In the genomic region with DNA sequence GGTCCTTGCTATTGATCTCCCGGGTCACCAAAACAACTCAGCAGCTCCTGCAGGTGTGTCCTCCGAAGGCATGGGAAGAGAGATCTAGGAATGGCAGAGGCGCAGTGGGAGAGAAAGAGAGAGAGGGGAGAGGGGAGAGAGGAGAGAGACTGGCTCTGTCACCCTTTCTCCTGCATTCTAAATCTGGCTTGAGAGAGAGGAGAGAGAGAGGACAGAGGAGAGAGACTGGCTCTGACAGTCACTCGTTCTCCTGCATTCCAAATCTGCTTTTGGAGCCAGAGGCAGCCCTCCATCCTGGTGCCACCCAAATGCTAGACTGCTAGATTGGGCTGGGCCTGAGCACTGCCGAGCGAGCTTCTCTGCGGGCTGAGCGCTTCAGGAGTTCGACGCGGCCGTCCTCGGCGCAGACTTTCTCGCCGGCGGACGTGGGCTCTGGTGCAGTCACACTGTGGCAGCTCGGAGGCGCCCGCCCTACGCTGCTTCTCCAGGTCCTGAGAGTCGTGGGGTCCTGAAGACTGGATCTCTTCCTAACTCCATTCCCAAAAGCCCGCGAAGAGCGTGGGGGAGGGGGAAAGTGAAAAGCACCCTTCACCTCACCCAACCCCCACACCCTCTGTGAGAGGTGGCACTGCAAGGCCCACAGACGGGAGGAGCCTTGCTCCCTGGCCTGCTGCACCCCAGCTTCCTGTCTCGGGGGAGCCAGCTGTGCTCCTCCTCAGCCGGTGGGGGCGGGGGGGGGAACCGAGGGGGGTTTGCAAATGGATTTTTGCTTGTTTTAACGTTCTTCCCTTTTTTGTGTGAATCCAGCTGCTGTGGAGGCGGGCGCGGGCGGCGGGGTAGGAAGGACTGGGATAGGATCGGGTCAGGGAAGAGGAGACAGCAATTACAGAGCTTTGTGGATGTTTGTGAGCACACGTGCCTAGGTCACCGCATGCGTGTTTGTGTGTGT, we compare ENCODE assay signal across 8 cellular contexts.
A peak's percentile ranks its signal among the peaks of the same experiment; 100 is the strongest.
DNase-seq lines count a peak whose midpoint lies in the region; ATAC-seq and TF ChIP-seq lines count a peak whose summit lies in the region.
"Had no signal": no experiment of that assay in that cellular context is flagged by ENCODE, and none has a peak within 500 bp of the region (broad histone marks: within the 10 kb centered on the region; RNA-seq: fewer than 3 reads in every experiment).

No MANE protein-coding gene starts in this region.

- H3K27ac ChIP-seq in Karpas-422 (ENCODE audit: low read length) (no peak overlapping the region), left ventricle myocardium inferior (replicated peaks) (peak overlapping the region; percentile 3), sigmoid colon (peak overlapping the region in 3 of 4 donors; percentile 10 to 20 (median 13))

- no peaks in the 10 kb centered on the region for H3K9me2 ChIP-seq in Karpas-422 (replicated peaks; ENCODE audit: insufficient read depth, low read length)

- H3K4me3 ChIP-seq in Karpas-422 (ENCODE audit: low read length) (peak overlapping the region; percentile 31; the same call in 1 of the 2 replicates), left ventricle myocardium inferior (peak overlapping the region; percentile 56), sigmoid colon (peak overlapping the region in 2 of 4 donors; percentile 8 to 16), foreskin fibroblast (ENCODE audit: low read depth in 1 of 2, low read length in 2 of 2) (no peak overlapping the region)

- 0 out of 2 replicates have a peak overlapping the region, but pooled peaks have one; percentile 6 for H3K9ac ChIP-seq in Karpas-422 (ENCODE audit: low read length)

- WGBS in sigmoid colon, 2 donors = 18 to 23% methylated on average over 41 of the region's 41 CpGs

- intact Hi-C loops in left ventricle myocardium inferior (cut with micrococcal nuclease) = no loop called here
- intact Hi-C loops in sigmoid colon (cut with DNase I) = loop anchor here (10.0 kb wide), 1 partner anchor 223 kb away; no protein-coding TSS in a partner anchor

- TF ChIP-seq CTCF in left ventricle myocardium inferior (IDR thresholded peaks at IDR 0.05; ENCODE audit: borderline replicate concordance) (no peak), sigmoid colon (IDR thresholded peaks at IDR 0.05) (no peak), foreskin fibroblast (IDR thresholded peaks at IDR 0.05; ENCODE audit: low read depth, low read length) (no peak)

- peaks cover 4% of the 10 kb centered on the region; the same call in 1 of the 2 replicates for H4K20me1 ChIP-seq in Karpas-422 (ENCODE audit: insufficient read depth, low read depth, low read length)

- H3K27me3 ChIP-seq in Karpas-422 (ENCODE audit: low read length) (no peaks in the 10 kb centered on the region), left ventricle myocardium inferior (ENCODE audit: low read depth) (peaks cover 37% of the 10 kb centered on the region), sigmoid colon (peaks cover 0 to 9% (median 0%) of the 10 kb centered on the region in 3 donors)

- ATAC-seq in GM19397 (IDR thresholded peaks at IDR 0.05; ENCODE audit: unreplicated experiment) = peak; percentile 67

- no peaks in the 10 kb centered on the region for H3K79me2 ChIP-seq in Karpas-422 (ENCODE audit: low read length)

- peak overlapping the region; percentile 44 for H3K4me2 ChIP-seq in Karpas-422 (ENCODE audit: low read depth, low read length, poor library complexity, severe bottlenecking)

- peak; percentile 61 for DNase-seq in Karpas-422
- DNase-seq in left ventricle myocardium inferior = no peak
- DNase-seq in sigmoid colon = no peak
- no peak for DNase-seq in foreskin fibroblast
- no peak for DNase-seq in NCI-H524 treated with DMSO at 0.1 percent for 48 hours (lab: John Stamatoyannopoulos, UW)
- no peak for DNase-seq in stimulated activated CD4-positive, alpha-beta T cell treated with anti-CD3 and anti-CD28 coated beads, Interleukin-1b, Interleukin-23, amount 100 ng/mL, for 48 hours
- DNase-seq: activated CD4-positive, CD25-positive, alpha-beta regulatory T cell had no signal

- peaks cover 13% of the 10 kb centered on the region for H3K4me1 ChIP-seq in Karpas-422 (ENCODE audit: low read length)
- H3K4me1 ChIP-seq in left ventricle myocardium inferior = peaks cover 16% of the 10 kb centered on the region
- H3K4me1 ChIP-seq in sigmoid colon = peaks cover 0 to 9% (median 4%) of the 10 kb centered on the region in 4 donors

- H2AFZ ChIP-seq in Karpas-422 (ENCODE audit: low read length) = no peak overlapping the region

- TF ChIP-seq POLR2A in sigmoid colon (IDR thresholded peaks at IDR 0.05) = no peak

- H3K36me3 ChIP-seq in Karpas-422 (ENCODE audit: insufficient read depth, low read length) (no peaks in the 10 kb centered on the region), left ventricle myocardium inferior (no peaks in the 10 kb centered on the region), sigmoid colon (no peaks in the 10 kb centered on the region)

- TF ChIP-seq EP300 in sigmoid colon (IDR thresholded peaks at IDR 0.05) = no peak

- H3K9me3 ChIP-seq in Karpas-422 (ENCODE audit: low read length) (no peaks in the 10 kb centered on the region), left ventricle myocardium inferior (replicated peaks) (no peaks in the 10 kb centered on the region), sigmoid colon (no peaks in the 10 kb centered on the region)

Comparison
In these comparisons a context has a peak if more than half of its experiments do, and no peak if none do; other contexts are left out.
1. H3K4me3 ChIP-seq: peak in Karpas-422 (single experiment) and left ventricle myocardium inferior (single experiment); none in foreskin fibroblast (0 of 2).